8 cellular contexts compared by ENCODE assay signal in the genomic region with DNA sequence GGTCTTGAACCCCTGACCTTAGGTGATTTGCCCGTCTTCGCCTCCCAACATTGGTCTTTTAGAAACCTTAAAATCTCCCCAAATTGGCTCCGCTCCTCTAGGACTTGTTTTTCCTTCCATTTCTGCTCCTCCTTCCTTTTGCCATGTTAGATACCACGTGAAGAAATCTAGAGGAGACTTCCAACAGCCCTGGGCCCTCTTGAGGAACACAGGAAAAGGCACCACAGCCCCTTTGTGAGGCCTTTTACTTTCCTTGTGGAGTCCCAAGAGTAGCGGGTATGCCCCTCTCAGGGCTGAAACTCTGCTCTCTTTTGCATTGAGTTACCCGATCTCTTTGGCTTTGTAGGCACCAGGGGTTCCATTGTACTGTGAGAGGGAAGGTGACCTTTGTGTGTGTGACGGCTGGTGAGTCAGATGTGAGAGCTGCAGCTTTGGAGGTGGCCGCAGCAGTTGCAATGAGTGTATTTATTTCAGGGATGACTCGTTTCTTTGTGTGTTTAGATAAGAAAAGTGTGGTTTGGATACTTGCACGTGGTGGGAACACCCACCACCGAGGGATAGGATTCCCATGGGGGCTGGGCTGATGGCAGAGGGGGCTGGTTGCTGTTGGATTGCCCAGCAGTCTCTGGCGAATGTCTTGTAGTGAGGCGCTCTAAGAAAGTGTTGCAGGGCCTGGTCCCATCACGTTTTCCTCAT.
DNase-seq lines count a peak whose midpoint lies in the region; ATAC-seq and TF ChIP-seq lines count a peak whose summit lies in the region.

No MANE protein-coding gene starts in this region.

- H3K27ac ChIP-seq in neuronal stem cell (replicated peaks; ENCODE audit: low read length) (peak overlapping the region; percentile 77), coronary artery (no peak overlapping the region), caudate nucleus (ENCODE audit: low read depth, low read length) (no peak overlapping the region)

- no peaks in the 10 kb centered on the region for H3K36me3 ChIP-seq in neuronal stem cell (replicated peaks in 1 of 2; ENCODE audit: control insufficient read depth in 2 of 2, insufficient read depth in 2 of 2, low read length in 2 of 2)

- no peak overlapping the region for H3K4ac ChIP-seq in neuronal stem cell (ENCODE audit: low read length)

- H3K4me1 ChIP-seq in neuronal stem cell (ENCODE audit: control insufficient read depth in 2 of 2, insufficient read depth in 1 of 2, low read depth in 1 of 2, low read length in 2 of 2): peaks cover 8 to 14% of the 10 kb centered on the region in 2 donors

- no peak overlapping the region for H4K8ac ChIP-seq in neuronal stem cell (ENCODE audit: low read depth, low read length)

- H2AK5ac ChIP-seq in neuronal stem cell (ENCODE audit: low read depth, low read length): no peak overlapping the region

- peaks cover 0 to 16% of the 10 kb centered on the region in 2 donors for H3K9me3 ChIP-seq in neuronal stem cell (replicated peaks in 1 of 2; ENCODE audit: control insufficient read depth in 2 of 2, insufficient read depth in 1 of 2, low read depth in 1 of 2, low read length in 2 of 2)

- H2BK15ac ChIP-seq in neuronal stem cell (ENCODE audit: low read length): no peak overlapping the region

- H3K4me3 ChIP-seq in NB4 (ENCODE audit: low read depth, low read length) (peak overlapping the region; percentile 43), cardiac fibroblast (replicated peaks in 1 of 2; ENCODE audit: low read depth in 2 of 2, low read length in 2 of 2) (no peak overlapping the region), neuronal stem cell (ENCODE audit: low read length in 2 of 2) (peak overlapping the region in 1 of 2 donors; percentile 24), coronary artery (no peak overlapping the region)

- H2BK120ac ChIP-seq in neuronal stem cell (ENCODE audit: low read depth, low read length): no peak overlapping the region

- no peak overlapping the region for H3K4me2 ChIP-seq in neuronal stem cell (ENCODE audit: insufficient read depth, low read length, poor library complexity, severe bottlenecking)

- no peak for TF ChIP-seq POLR2A in NB4 (IDR thresholded peaks at IDR 0.05; ENCODE audit: extremely low read depth, insufficient read length)

- no peaks in the 10 kb centered on the region for H3K27me3 ChIP-seq in neuronal stem cell (ENCODE audit: control insufficient read depth in 3 of 3, insufficient read depth in 3 of 3, low read depth in 1 of 3, low read length in 3 of 3)

- WGBS in neuronal stem cell (ENCODE audit: extremely low coverage in 2 of 2, insufficient read length in 2 of 2, insufficient replicate concordance in 1 of 2), 2 donors: no CpG with 5 or more reads among the region's 14 CpGs

- TF ChIP-seq CTCF in NB4 (IDR thresholded peaks at IDR 0.05; ENCODE audit: low read depth, low read length) (no peak), cardiac fibroblast (IDR thresholded peaks at IDR 0.05; ENCODE audit: low read depth, low read length) (no peak), coronary artery (IDR thresholded peaks at IDR 0.05) (no peak)

- no peak overlapping the region for H3K14ac ChIP-seq in neuronal stem cell (ENCODE audit: low read length)

- no peak overlapping the region for H3K18ac ChIP-seq in neuronal stem cell (ENCODE audit: low read length)

- peak overlapping the region; percentile 63 for H2AFZ ChIP-seq in neuronal stem cell (ENCODE audit: low read length)

- DNase-seq in GDM1 (lab: John Stamatoyannopoulos, UW): peak; percentile 15
- peak; percentile 92 for DNase-seq in NB4 (ENCODE audit: low read depth)
- peak; percentile 85 to 87 for DNase-seq in cardiac fibroblast (ENCODE audit: low read depth in 2 of 2)
- DNase-seq in neuronal stem cell (ENCODE audit: low spot score): peak; percentile 70
- DNase-seq in coronary artery (ENCODE audit: low spot score): no peak
- no peak for DNase-seq in caudate nucleus (lab: John Stamatoyannopoulos, UW)
- no peak for DNase-seq in putamen (ENCODE audit: low spot score)

- peak overlapping the region; percentile 14 for H2BK12ac ChIP-seq in neuronal stem cell (ENCODE audit: low read length)

- H3K79me1 ChIP-seq in neuronal stem cell (ENCODE audit: low read depth, low read length): no peaks in the 10 kb centered on the region

- no peak overlapping the region for H2BK5ac ChIP-seq in neuronal stem cell (ENCODE audit: low read length)

- no peak overlapping the region for H3K9ac ChIP-seq in neuronal stem cell (ENCODE audit: low read depth, low read length, poor library complexity)

- no peak overlapping the region for H3K23ac ChIP-seq in neuronal stem cell (ENCODE audit: low read depth, low read length, poor library complexity)

- no peak overlapping the region for H4K91ac ChIP-seq in neuronal stem cell (ENCODE audit: low read depth, low read length, poor library complexity)

- ATAC-seq in GM21526 (IDR thresholded peaks at IDR 0.05; ENCODE audit: low FRiP score, unreplicated experiment): no peak

Comparison
In these comparisons a context has a peak if more than half of its experiments do, and no peak if none do; other contexts are left out.
1. DNase-seq: peak in GDM1 (single experiment), NB4 (single experiment), cardiac fibroblast (2 of 2) and neuronal stem cell (single experiment); none in coronary artery (single experiment), caudate nucleus (0 of 61) and putamen (single experiment).